ENCODE assay signal across 14 cellular contexts in the genomic region with DNA sequence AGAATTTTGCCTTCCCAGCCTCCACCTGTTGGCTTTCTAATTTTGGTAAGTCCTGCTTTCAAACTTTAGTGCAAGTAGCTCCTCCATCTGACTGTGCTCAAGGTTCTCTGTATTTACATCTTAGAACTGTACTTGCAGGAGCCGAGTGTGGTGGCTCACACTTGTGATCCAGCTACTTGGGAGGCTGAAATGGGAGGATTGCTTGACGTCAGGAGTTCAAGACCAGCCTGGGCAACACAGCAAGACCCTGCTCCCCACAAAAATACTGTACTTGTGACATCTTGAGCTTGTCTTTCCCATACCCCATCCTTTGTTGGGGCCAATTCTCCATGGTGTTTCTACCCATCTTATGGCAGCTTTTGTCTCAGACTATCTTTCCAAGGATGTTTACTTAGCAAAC. TPM values are rescaled to one million over a fixed set of nuclear protein-coding genes. Genes with fewer than 3 reads are reported as not detected.
DNase-seq lines count a peak whose midpoint lies in the region; ATAC-seq, FAIRE-seq and TF ChIP-seq lines count a peak whose summit lies in the region.
"Had no signal": no experiment of that assay in that cellular context is flagged by ENCODE, and none has a peak within 500 bp of the region (broad histone marks: within the 10 kb centered on the region; RNA-seq: fewer than 3 reads in every experiment).

No MANE protein-coding gene starts in this region.

- peak overlapping the region; percentile 81; the same call in 1 of the 2 replicates for H2BK15ac ChIP-seq in H1 (ENCODE audit: low read length)

- H4K91ac ChIP-seq in H1 (replicated peaks; ENCODE audit: insufficient read length, low read length), result no peak overlapping the region

- no peak overlapping the region for H2BK12ac ChIP-seq in H1 (ENCODE audit: low read depth, low read length)

- TF ChIP-seq RAD21 in H1 (IDR thresholded peaks at IDR 0.05 in 1 of 2, conservative IDR thresholded peaks at IDR 0.05 in 1 of 2; ENCODE audit: low read depth in 2 of 2, low read length in 2 of 2), result no peak

- no peaks in the 10 kb centered on the region for H3K27me3 ChIP-seq in H1 (replicated peaks in 1 of 4; ENCODE audit: control insufficient read depth in 3 of 4, extremely low read depth in 1 of 4, insufficient read depth in 3 of 4, low read length in 3 of 4)

- H3K23ac ChIP-seq in H1 (ENCODE audit: insufficient read length), result no peak overlapping the region

- H3K56ac ChIP-seq in H1 (replicated peaks; ENCODE audit: insufficient read length, low read depth, low read length), result no peak overlapping the region

- no peak for TF ChIP-seq POLR2A in H1 (IDR thresholded peaks at IDR 0.05; ENCODE audit: control extremely low read depth in 1 of 2, low read depth in 2 of 2, low read length in 2 of 2)

- no peak overlapping the region for H2BK20ac ChIP-seq in H1 (ENCODE audit: low read length)

- no peak overlapping the region for H3K14ac ChIP-seq in H1 (ENCODE audit: insufficient read length)

- H3K9me3 ChIP-seq in HEK293 (ENCODE audit: control insufficient read depth, insufficient read depth, low read depth, low read length), result no peaks in the 10 kb centered on the region
- H3K9me3 ChIP-seq in H1 (ENCODE audit: insufficient read depth in 2 of 2, low read depth in 1 of 2, low read length in 1 of 2), result no peaks in the 10 kb centered on the region

- H4K20me1 ChIP-seq in H1 (replicated peaks in 1 of 2; ENCODE audit: control insufficient read depth in 1 of 2, insufficient read depth in 2 of 2, low read length in 2 of 2), result no peaks in the 10 kb centered on the region

- FAIRE-seq in H1 (lab: Jason Lieb, UNC), result no peak
- FAIRE-seq: A204.1, D721Med had no signal

- no peak overlapping the region for H3K27ac ChIP-seq in HEK293 (ENCODE audit: extremely low read depth, low read depth, low read length)
- H3K27ac ChIP-seq in RWPE1, result peak overlapping the region; percentile 99
- H3K27ac ChIP-seq in H1 (ENCODE audit: low read depth, low read length), result no peak overlapping the region

- no peak overlapping the region for H2AFZ ChIP-seq in H1 (ENCODE audit: low read length)

- H4K5ac ChIP-seq in H1 (ENCODE audit: insufficient read length, low read depth, low read length), result no peak overlapping the region

- intact Hi-C loops in sciatic nerve (cut with DNase I), result no loop called here

- DNase-seq in RWPE1 (ENCODE audit: low spot score), result no peak
- no peak for DNase-seq in H1 (ENCODE audit: low read depth in 1 of 2, low spot score in 2 of 2)
- DNase-seq in sciatic nerve (ENCODE audit: low spot score), result peak; percentile 1
- no peak for DNase-seq in activated CD8-positive, alpha-beta memory T cell treated with anti-CD3 and anti-CD28 coated beads, Interleukin-2, amount 50 U/mL, for 4 hours
- DNase-seq in SW 1271 (lab: John Stamatoyannopoulos, UW), result no peak
- DNase-seq in D341Med (ENCODE audit: low spot score), result no peak
- DNase-seq: C1 segment of cervical spinal cord; CD4-positive, alpha-beta T cell; DMS153; GF-D8; H7 had no signal

- peaks cover under 1 to 2% of the 10 kb centered on the region in 2 experiments; a peak in 3 of 4 replicates for H3K79me2 ChIP-seq in H1 (ENCODE audit: control insufficient read depth in 1 of 2, insufficient read depth in 2 of 2, low read length in 2 of 2)

- TF ChIP-seq CTCF in HEK293 (tag by site-specific recombination; IDR thresholded peaks at IDR 0.05), result no peak
- TF ChIP-seq CTCF in RWPE1 (conservative IDR thresholded peaks at IDR 0.05; ENCODE audit: low read depth), result no peak
- TF ChIP-seq CTCF in H1 (IDR thresholded peaks at IDR 0.05; ENCODE audit: control extremely low read depth in 1 of 3, insufficient read depth in 1 of 3, low read depth in 1 of 3, low read length in 3 of 3), result no peak

- ATAC-seq in sciatic nerve, result no peak

- H3K79me1 ChIP-seq in H1 (ENCODE audit: low read depth, low read length), result no peaks in the 10 kb centered on the region

- no peak overlapping the region for H2AK5ac ChIP-seq in H1 (ENCODE audit: low read depth, low read length)

- H3K36me3 ChIP-seq in HEK293 (ENCODE audit: control insufficient read depth in 2 of 2, insufficient read depth in 1 of 2, low read length in 2 of 2) (no peaks in the 10 kb centered on the region), H1 (ENCODE audit: control insufficient read depth in 2 of 4, insufficient read depth in 4 of 4, low read length in 3 of 4) (no peaks in the 10 kb centered on the region)

- H2BK5ac ChIP-seq in H1 (ENCODE audit: low read depth, low read length), result no peak overlapping the region

- no peak overlapping the region for H3K18ac ChIP-seq in H1 (ENCODE audit: extremely low read depth, low read length)

- CTCF ChIA-PET in HEK293 (lab: Yijun Ruan, JAX), result interaction anchor here (2.2 kb wide), 1 partner anchor 29 kb away, joined by 9 read pairs; the partner anchor contains the start of gene COMTD1
- CTCF ChIA-PET in RWPE1 (lab: Yijun Ruan, JAX), result interaction anchor here (0.7 to 1.2 kb wide), 2 partner anchors 15 to 29 kb away, joined by 3 to 5 read pairs; partner anchors contain the start of gene COMTD1
- CTCF ChIA-PET in H1 (lab: Charles Lee; ENCODE audit: partially characterized antibody), result interaction anchor here (0.7 to 11.0 kb wide), 11 partner anchors 8 to 1326 kb away, joined by 3 to 128 read pairs (median 5); partner anchors contain the start of gene COMTD1

- H3K4me2 ChIP-seq in H1 (ENCODE audit: insufficient read depth in 1 of 2, low read depth in 2 of 2, low read length in 2 of 2), result no peak overlapping the region

- no peak for TF ChIP-seq EP300 in H1 (IDR thresholded peaks at IDR 0.05; ENCODE audit: borderline replicate concordance in 1 of 2, low read depth in 2 of 2, low read length in 2 of 2)

- H3K4me3 ChIP-seq in HEK293 (ENCODE audit: low read depth, low read length) (no peak overlapping the region), H1 (ENCODE audit: extremely low read depth in 1 of 4, insufficient read depth in 2 of 4, low read depth in 3 of 4, low read length in 4 of 4) (no peak overlapping the region)

- H2BK120ac ChIP-seq in H1 (replicated peaks; ENCODE audit: low read depth, low read length), result no peak overlapping the region

- H3K4me1 ChIP-seq in HEK293 (ENCODE audit: control insufficient read depth, insufficient read depth, low read length) (no peaks in the 10 kb centered on the region; the same call in 1 of the 2 replicates), H1 (replicated peaks in 1 of 4; ENCODE audit: control insufficient read depth in 3 of 4, insufficient read depth in 4 of 4, low read length in 3 of 4) (peaks cover 3 to 17% (median 9%) of the 10 kb centered on the region in 4 experiments)

- no peak overlapping the region for H3K9ac ChIP-seq in H1 (replicated peaks in 1 of 4; ENCODE audit: extremely low read depth in 1 of 4, low read depth in 3 of 4, low read length in 3 of 4)

- H3K4ac ChIP-seq in H1 (replicated peaks; ENCODE audit: insufficient read length, low read depth, low read length), result no peak overlapping the region

- no peak overlapping the region for H4K8ac ChIP-seq in H1 (ENCODE audit: extremely low read depth, insufficient read depth, low read length)

- H3K23me2 ChIP-seq in H1 (ENCODE audit: low read depth, low read length), result peaks cover 8% of the 10 kb centered on the region

- WGBS in H1 (ENCODE audit: extremely low coverage in 1 of 2, insufficient coverage in 1 of 2, insufficient read length in 1 of 2, insufficient replicate concordance in 2 of 2, low coverage in 1 of 2, low lambda C conversion rate in 2 of 2, missing lambda C conversion rate in 1 of 2), 2 experiments, result 88% methylated on average over 2 of the region's 2 CpGs; no CpG with 5 or more reads in 1 of the 2 experiments

- POLR2A ChIA-PET in HEK293 (lab: Yijun Ruan, JAX) (interaction anchor here (0.7 to 1.8 kb wide), 2 partner anchors 11 to 988 kb away, joined by 3 to 6 read pairs; no protein-coding TSS in a partner anchor), RWPE1 (lab: Yijun Ruan, JAX; ENCODE audit: low non-redundant PET) (no interaction called here), H1 (lab: Charles Lee; ENCODE audit: partially characterized antibody) (interaction anchor here (1.1 to 36.7 kb wide), 4 partner anchors 10 to 22 kb away, joined by 3 to 801 read pairs (median 4); partner anchors contain the start of gene COMTD1)

TF ChIP-seq in HEK293, 187 proteins besides CTCF, POLR2A, EP300 and RAD21:
- 0 out of 2 replicates have a peak, but pooled peaks have one; percentile 47 for TF ChIP-seq ZNF121 (tag by site-specific recombination; IDR thresholded peaks at IDR 0.05)
- 0 out of 2 replicates have a peak, but pooled peaks have one; percentile 56 for TF ChIP-seq SCRT2 (tag by site-specific recombination; IDR thresholded peaks at IDR 0.05)
- TF ChIP-seq ZNF16 (tag by site-specific recombination; IDR thresholded peaks at IDR 0.05; ENCODE audit: low read depth), result no peak

TF ChIP-seq in H1, 55 proteins besides CTCF, POLR2A, EP300 and RAD21 (continues in another document):
- TF ChIP-seq CBX5 (IDR thresholded peaks at IDR 0.05; ENCODE audit: low read depth, low read length) (no peak), BACH1 (IDR thresholded peaks at IDR 0.05; ENCODE audit: low read length) (no peak), TAF1 (IDR thresholded peaks at IDR 0.05; ENCODE audit: low read depth, low read length) (no peak), POU5F1 (IDR thresholded peaks at IDR 0.05; ENCODE audit: low read depth, low read length) (no peak), BRCA1 (IDR thresholded peaks at IDR 0.05; ENCODE audit: low read depth, low read length) (no peak), YY1 (IDR thresholded peaks at IDR 0.05; ENCODE audit: low read depth, low read length) (no peak)

RNA-seq across cellular contexts. Expression of gene VDAC2, which starts 4.7 kb away (rescaled TPM):
- 284 and 287 TPM in 2 replicates for total RNA-seq in H1 (2021; fragmentation: NEBNext Ultra II Directional; extraction: Animal tissue kit (Norgen Biotek cat#: 25700))
- 61.8 and 89.8 TPM in 2 replicates for polyA plus RNA-seq in H1 (2011; rRNA removed)
- 96.8 TPM for polyA plus RNA-seq in H1 (2011; cell fraction: cytosol; rRNA removed)
- polyA plus RNA-seq in H1 (2011; cell fraction: nucleus; rRNA removed), result 39.8 TPM
- polyA plus RNA-seq in H1 (2012, experiment 1 of 2), result 219 to 342 TPM (median 230 TPM) in 4 replicates
- polyA plus RNA-seq in H1 (2012, experiment 2 of 2), result 112 TPM
- 194 TPM for polyA plus RNA-seq in H1 (2013, experiment 1 of 2)
- 189 TPM for polyA plus RNA-seq in H1 (2013, experiment 2 of 2)
- 57.0 and 61.8 TPM in 2 replicates for polyA minus RNA-seq in H1 (2011; rRNA and poly(A)+ RNA removed)
- polyA minus RNA-seq in H1 (2011; cell fraction: cytosol; rRNA and poly(A)+ RNA removed), result 80.7 TPM
- 72.0 TPM for polyA minus RNA-seq in H1 (2011; cell fraction: nucleus; rRNA and poly(A)+ RNA removed)
- 120 TPM for total RNA-seq in sciatic nerve

RNA-seq across cellular contexts. Expression of gene COMTD1, which starts 29.8 kb away (rescaled TPM):
- 31.9 and 32.5 TPM in 2 replicates for total RNA-seq in H1 (2021; fragmentation: NEBNext Ultra II Directional; extraction: Animal tissue kit (Norgen Biotek cat#: 25700))
- polyA plus RNA-seq in H1 (2011; rRNA removed), result 42.4 and 59.4 TPM in 2 replicates
- 39.1 TPM for polyA plus RNA-seq in H1 (2011; cell fraction: cytosol; rRNA removed)
- 70.0 TPM for polyA plus RNA-seq in H1 (2011; cell fraction: nucleus; rRNA removed)
- 26.0 to 34.8 TPM (median 30.2 TPM) in 4 replicates for polyA plus RNA-seq in H1 (2012, experiment 1 of 2)
- 26.7 TPM for polyA plus RNA-seq in H1 (2012, experiment 2 of 2)
- polyA plus RNA-seq in H1 (2013, experiment 1 of 2), result 46.2 TPM
- 41.3 TPM for polyA plus RNA-seq in H1 (2013, experiment 2 of 2)
- 2.0 and 2.8 TPM in 2 replicates for polyA minus RNA-seq in H1 (2011; rRNA and poly(A)+ RNA removed)
- polyA minus RNA-seq in H1 (2011; cell fraction: cytosol; rRNA and poly(A)+ RNA removed), result 12.6 TPM
- 10.9 TPM for polyA minus RNA-seq in H1 (2011; cell fraction: nucleus; rRNA and poly(A)+ RNA removed)
- 13.0 TPM for total RNA-seq in sciatic nerve
